In genomic region chr2:47165001-47165555, GRCh38 we compare ENCODE assay signal across 15 cellular contexts. TPM values are rescaled to one million over a fixed set of nuclear protein-coding genes. Genes with fewer than 3 reads are reported as not detected.
DNase-seq lines count a peak whose midpoint lies in the region; ATAC-seq, FAIRE-seq and TF ChIP-seq lines count a peak whose summit lies in the region.
"Had no signal": no experiment of that assay in that cellular context is flagged by ENCODE, and none has a peak within 500 bp of the region (broad histone marks: within the 10 kb centered on the region; RNA-seq: fewer than 3 reads in every experiment).

No MANE protein-coding gene starts in this region.

- H3K27ac ChIP-seq in HepG2 (ENCODE audit: extremely low read length, insufficient read depth, low read length) (no peak overlapping the region), right lobe of liver (no peak overlapping the region), SK-N-SH (ENCODE audit: low read depth in 2 of 2, low read length in 1 of 2) (peak overlapping the region; percentile 19 to 36; a peak in 3 of 4 replicates), fibroblast of lung (ENCODE audit: insufficient read depth, low read length) (peak overlapping the region; percentile 34)

- TF ChIP-seq POLR2A in HepG2 (IDR thresholded peaks at IDR 0.05; ENCODE audit: insufficient read depth in 1 of 2, low read depth in 2 of 2, low read length in 2 of 2) (no peak), right lobe of liver (IDR thresholded peaks at IDR 0.05) (no peak)

- BruUV-seq in HepG2 (replicated peaks; lab: Mats Ljungman, UMichigan), result TSS peak; percentile 14

- ATAC-seq in HepG2 (no peak), right lobe of liver (no peak)
- ATAC-seq: PC-3, sciatic nerve had no signal

- POLR2A ChIA-PET in HepG2 (lab: Yijun Ruan, JAX), result interaction anchor here (0.5 to 2.0 kb wide), 3 partner anchors 8 to 233 kb away, joined by 3 to 7 read pairs (median 4); no protein-coding TSS in a partner anchor
- POLR2A ChIA-PET in SK-N-SH (lab: Yijun Ruan, JAX), result interaction anchor here (0.6 to 2.1 kb wide), 2 partner anchors 9 to 180 kb away, joined by 6 to 9 read pairs; partner anchors contain the start of gene STPG4
- POLR2A ChIA-PET in activated CD4-positive, alpha-beta T cell treated with anti-CD3 and anti-CD28 coated beads, Interleukin-2, amount 10 ng/mL, durations not matched to agents 7 days and 5 days (lab: Charles Lee), result no interaction called here

- H3K4me1 ChIP-seq in HepG2 (ENCODE audit: insufficient read depth, low read length), result peaks cover 95% of the 10 kb centered on the region
- peaks cover 0 to 35% (median 10%) of the 10 kb centered on the region in 4 donors for H3K4me1 ChIP-seq in right lobe of liver
- peaks cover 12 to 20% of the 10 kb centered on the region in 2 experiments; a peak in 3 of 4 replicates for H3K4me1 ChIP-seq in SK-N-SH (ENCODE audit: control insufficient read depth in 1 of 2, insufficient read depth in 2 of 2, low read depth in 1 of 2, low read length in 1 of 2)
- H3K4me1 ChIP-seq in fibroblast of lung (ENCODE audit: control insufficient read depth, extremely low read depth, insufficient read depth, low read length), result peaks cover 16% of the 10 kb centered on the region

- H4K20me1 ChIP-seq in HepG2 (ENCODE audit: insufficient read depth, low read length) (peaks cover 80% of the 10 kb centered on the region), SK-N-SH (ENCODE audit: insufficient read depth) (peaks cover 95% of the 10 kb centered on the region), fibroblast of lung (ENCODE audit: control insufficient read depth, extremely low read depth, insufficient read depth, low read length) (peaks cover 7% of the 10 kb centered on the region)

- no peak for TF ChIP-seq CTCF in HepG2 (CRISPR knock-in tag; IDR thresholded peaks at IDR 0.05)
- no peak for TF ChIP-seq CTCF in right lobe of liver (IDR thresholded peaks at IDR 0.05)
- TF ChIP-seq CTCF in SK-N-SH (IDR thresholded peaks at IDR 0.05), result no peak
- no peak for TF ChIP-seq CTCF in fibroblast of lung (conservative IDR thresholded peaks at IDR 0.05 in 1 of 2, IDR thresholded peaks at IDR 0.05 in 1 of 2; ENCODE audit: low read depth in 1 of 2, low read length in 2 of 2)
- TF ChIP-seq CTCF in type B pancreatic cell (conservative IDR thresholded peaks at IDR 0.05), result no peak

- intact Hi-C loops in HepG2 (cut with micrococcal nuclease; ENCODE audit: unreplicated experiment), result loop anchor here (1.0 kb wide), 1 partner anchor 9 kb away; no protein-coding TSS in a partner anchor
- intact Hi-C loops in right lobe of liver (cut with DNase I), result no loop called here

- peaks cover 51% of the 10 kb centered on the region for H3K36me3 Mint-ChIP-seq in type B pancreatic cell
- H3K36me3 Mint-ChIP-seq in activated CD4-positive, alpha-beta T cell treated with anti-CD3 and anti-CD28 coated beads, Interleukin-2, amount 10 ng/mL, durations not matched to agents 7 days and 5 days (ENCODE audit: low read depth), result peaks cover 64% of the 10 kb centered on the region

- H3K79me2 ChIP-seq in HepG2 (ENCODE audit: insufficient read depth, low read length) (peaks cover 79% of the 10 kb centered on the region), SK-N-SH (ENCODE audit: insufficient read depth) (peaks cover 100% of the 10 kb centered on the region), fibroblast of lung (ENCODE audit: control insufficient read depth, insufficient read depth, low read length) (peaks cover 94% of the 10 kb centered on the region)

- H3K4me3 ChIP-seq in HepG2 (replicated peaks in 1 of 3; ENCODE audit: insufficient read depth in 1 of 3, low read depth in 2 of 3, low read length in 3 of 3) (no peak overlapping the region), right lobe of liver (no peak overlapping the region), SK-N-SH (ENCODE audit: low read depth in 2 of 2, low read length in 1 of 2) (no peak overlapping the region), fibroblast of lung (replicated peaks in 1 of 4; ENCODE audit: control extremely low read depth in 1 of 4, insufficient read depth in 1 of 4, low read depth in 3 of 4, low read length in 4 of 4) (no peak overlapping the region)

- H3K27me3 Mint-ChIP-seq in type B pancreatic cell, result no peaks in the 10 kb centered on the region
- no peaks in the 10 kb centered on the region for H3K27me3 Mint-ChIP-seq in activated CD4-positive, alpha-beta T cell treated with anti-CD3 and anti-CD28 coated beads, Interleukin-2, amount 10 ng/mL, durations not matched to agents 7 days and 5 days

- H2AFZ ChIP-seq in HepG2 (ENCODE audit: low read length), result no peak overlapping the region
- H2AFZ ChIP-seq in SK-N-SH (ENCODE audit: low read depth), result no peak overlapping the region
- no peak overlapping the region for H2AFZ ChIP-seq in fibroblast of lung (ENCODE audit: low read length)

- H3K9me3 ChIP-seq in HepG2 (ENCODE audit: low read length), result no peaks in the 10 kb centered on the region
- no peaks in the 10 kb centered on the region for H3K9me3 ChIP-seq in right lobe of liver
- H3K9me3 ChIP-seq in SK-N-SH, result no peaks in the 10 kb centered on the region
- H3K9me3 ChIP-seq in fibroblast of lung (ENCODE audit: control insufficient read depth, insufficient read depth, low read depth, low read length), result no peaks in the 10 kb centered on the region
- H3K9me3 ChIP-seq: BE2C had no signal

- H3K4me1 Mint-ChIP-seq in type B pancreatic cell (ENCODE audit: unreplicated experiment), result peaks cover 29% of the 10 kb centered on the region
- H3K4me1 Mint-ChIP-seq in activated CD4-positive, alpha-beta T cell treated with anti-CD3 and anti-CD28 coated beads, Interleukin-2, amount 10 ng/mL, durations not matched to agents 7 days and 5 days, result peaks cover 41% of the 10 kb centered on the region

- H3K36me3 ChIP-seq in HepG2 (replicated peaks in 1 of 2; ENCODE audit: control insufficient read depth in 1 of 2, insufficient read depth in 2 of 2, low read length in 2 of 2) (peaks cover 17 to 78% of the 10 kb centered on the region in 2 experiments), right lobe of liver (peaks cover 6 to 23% (median 11%) of the 10 kb centered on the region in 4 donors), SK-N-SH (replicated peaks in 1 of 2; ENCODE audit: control insufficient read depth in 1 of 2, insufficient read depth in 2 of 2, low read length in 1 of 2) (peaks cover 80 to 92% of the 10 kb centered on the region in 2 experiments), fibroblast of lung (ENCODE audit: control insufficient read depth, insufficient read depth, low read length) (peaks cover 17% of the 10 kb centered on the region)

- H3F3A ChIP-seq in SK-N-SH (replicated peaks; ENCODE audit: insufficient read depth), result peaks cover 83% of the 10 kb centered on the region

- CTCF ChIA-PET in HepG2 (lab: Yijun Ruan, JAX; ENCODE audit: low intra/inter-chr PET ratio, low total read pairs), result no interaction called here
- CTCF ChIA-PET in SK-N-SH (lab: Yijun Ruan, JAX), result interaction anchor here (0.6 to 2.0 kb wide), 5 partner anchors 93 to 248 kb away, joined by 3 to 6 read pairs (median 3); no protein-coding TSS in a partner anchor
- CTCF ChIA-PET in activated CD4-positive, alpha-beta T cell treated with anti-CD3 and anti-CD28 coated beads, Interleukin-2, amount 10 ng/mL, durations not matched to agents 7 days and 5 days (lab: Charles Lee), result interaction anchor here (0.6 to 1.9 kb wide), 2 partner anchors 10 to 41 kb away, joined by 3 to 5 read pairs; no protein-coding TSS in a partner anchor

- peak overlapping the region; percentile 9 for H3K27ac Mint-ChIP-seq in type B pancreatic cell
- no peak overlapping the region for H3K27ac Mint-ChIP-seq in activated CD4-positive, alpha-beta T cell treated with anti-CD3 and anti-CD28 coated beads, Interleukin-2, amount 10 ng/mL, durations not matched to agents 7 days and 5 days

- in situ Hi-C loops in HepG2 (cut with HindIII; ENCODE audit: extremely low pct_ligation_motif_present, low pct_unique_long_range_greater_than_20kb), result no loop called here

- H3K9ac ChIP-seq in HepG2 (ENCODE audit: insufficient read depth, low read depth, low read length) (no peak overlapping the region), SK-N-SH (no peak overlapping the region), fibroblast of lung (ENCODE audit: insufficient read depth, low read length) (no peak overlapping the region)

- no peak for FAIRE-seq in HepG2 (lab: Jason Lieb, UNC)

- TF ChIP-seq EP300 in HepG2 (IDR thresholded peaks at IDR 0.05; ENCODE audit: low read depth in 2 of 2, low read length in 2 of 2), result no peak
- TF ChIP-seq EP300 in HepG2 (CRISPR knock-in tag; IDR thresholded peaks at IDR 0.05; ENCODE audit: borderline replicate concordance), result no peak
- TF ChIP-seq EP300 in SK-N-SH (IDR thresholded peaks at IDR 0.05; ENCODE audit: borderline replicate concordance in 1 of 2, low read depth in 1 of 2, low read length in 1 of 2), result no peak

- no peaks in the 10 kb centered on the region for H3K9me2 ChIP-seq in SK-N-SH

- no peaks in the 10 kb centered on the region for H3K9me3 Mint-ChIP-seq in type B pancreatic cell
- H3K9me3 Mint-ChIP-seq in activated CD4-positive, alpha-beta T cell treated with anti-CD3 and anti-CD28 coated beads, Interleukin-2, amount 10 ng/mL, durations not matched to agents 7 days and 5 days, result no peaks in the 10 kb centered on the region

- H3K4me3 Mint-ChIP-seq in type B pancreatic cell, result peak overlapping the region; percentile 23
- no peak overlapping the region for H3K4me3 Mint-ChIP-seq in activated CD4-positive, alpha-beta T cell treated with anti-CD3 and anti-CD28 coated beads, Interleukin-2, amount 10 ng/mL, durations not matched to agents 7 days and 5 days

- DNase-seq in HepG2 (ENCODE audit: low spot score) (no peak), right lobe of liver (no peak), SK-N-SH (no peak), fibroblast of lung (ENCODE audit: low read depth in 2 of 2) (peak in 1 of 2 donors; percentile 20), type B pancreatic cell (ENCODE audit: extremely low spot score, unreplicated experiment) (no peak), UCSD-AML1 (lab: John Stamatoyannopoulos, UW; ENCODE audit: unreplicated experiment) (no peak), inferior parietal cortex (ENCODE audit: extremely low spot score) (no peak)
- DNase-seq in activated CD4-positive, alpha-beta T cell treated with anti-CD3 and anti-CD28 coated beads, Interleukin-2, amount 10 ng/mL, durations not matched to agents 7 days and 5 days, result no peak
- DNase-seq: aorta, BE2C, H7, NCI-H510A, PC-3, T1000 had no signal

- H3K27me3 ChIP-seq in HepG2 (ENCODE audit: control insufficient read depth in 1 of 2, insufficient read depth in 2 of 2, low read length in 2 of 2) (no peaks in the 10 kb centered on the region), right lobe of liver (no peaks in the 10 kb centered on the region), SK-N-SH (ENCODE audit: insufficient read depth) (no peaks in the 10 kb centered on the region), fibroblast of lung (ENCODE audit: control insufficient read depth, insufficient read depth, low read length) (no peaks in the 10 kb centered on the region)
- H3K27me3 ChIP-seq: BE2C had no signal

- TF ChIP-seq RAD21 in HepG2 (CRISPR knock-in tag; IDR thresholded peaks at IDR 0.05) (no peak), SK-N-SH (IDR thresholded peaks at IDR 0.05; ENCODE audit: low read length) (no peak)

- H3K4me2 ChIP-seq in HepG2 (ENCODE audit: low read depth, low read length) (no peak overlapping the region), SK-N-SH (no peak overlapping the region), fibroblast of lung (ENCODE audit: extremely low read depth, insufficient read depth, low read length) (no peak overlapping the region)

RNA-seq across cellular contexts. Expression of gene STPG4, which starts 10.0 kb away (rescaled TPM):
- total RNA-seq in HepG2 (2016; rRNA removed; fragmentation: Illumina TruSeq; extraction: Trizol) (0.15 TPM in 2 replicates), right lobe of liver (not detected), fibroblast of lung (0.26 and 0.33 TPM in 2 replicates), type B pancreatic cell (ENCODE audit: low replicate concordance) (0.36 TPM in 1 of 2 replicates, not detected in the other)
- total RNA-seq in HepG2 (2016; cell fraction: cytosol; rRNA removed; fragmentation: Illumina TruSeq; extraction: Trizol; ENCODE audit: low read depth), result 0.53 and 1.1 TPM in 2 replicates
- total RNA-seq in HepG2 (2016; cell fraction: insoluble cytoplasmic fraction; rRNA removed; fragmentation: Illumina TruSeq; extraction: Trizol), result 0.28 TPM in 1 of 2 replicates, not detected in the other
- total RNA-seq in HepG2 (2016; cell fraction: membrane; rRNA removed; fragmentation: Illumina TruSeq; extraction: Trizol), result 0.34 and 0.71 TPM in 2 replicates
- total RNA-seq in HepG2 (2016; cell fraction: nucleus; rRNA removed; fragmentation: Illumina TruSeq; extraction: Trizol), result 0.41 and 0.75 TPM in 2 replicates
- polyA plus RNA-seq in HepG2 (2011; rRNA removed) (0.11 and 0.20 TPM in 2 replicates), SK-N-SH (2012; rRNA removed) (0.20 and 0.21 TPM in 2 replicates), fibroblast of lung (0.05 TPM in 1 of 2 replicates, not detected in the other)
- not detected in 2 replicates for polyA plus RNA-seq in HepG2 (2011; cell fraction: cytosol; rRNA removed)
- polyA plus RNA-seq in HepG2 (2011; cell fraction: nucleus; rRNA removed), result 0.19 and 0.80 TPM in 2 replicates
- polyA plus RNA-seq in HepG2 (2012), result 0.17 and 0.27 TPM in 2 replicates
- not detected in 2 replicates for polyA plus RNA-seq in HepG2 (2016; cell fraction: cytosol; fragmentation: Illumina TruSeq; extraction: Trizol; ENCODE audit: low read depth)
- not detected in 2 replicates for polyA plus RNA-seq in HepG2 (2016; cell fraction: insoluble cytoplasmic fraction; fragmentation: Illumina TruSeq; extraction: Trizol; ENCODE audit: low read depth)
- polyA plus RNA-seq in HepG2 (2016; cell fraction: membrane; fragmentation: Illumina TruSeq; extraction: Trizol; ENCODE audit: low read depth), result not detected in 2 replicates
- polyA plus RNA-seq in HepG2 (2016; cell fraction: nucleus; fragmentation: Illumina TruSeq; extraction: Trizol; ENCODE audit: insufficient read depth, low read depth), result not detected in 2 replicates
- polyA minus RNA-seq in HepG2 (2011; rRNA and poly(A)+ RNA removed; ENCODE audit: low replicate concordance), result 0.23 and 0.32 TPM in 2 replicates
- not detected in 2 replicates for polyA minus RNA-seq in HepG2 (2011; cell fraction: cytosol; rRNA and poly(A)+ RNA removed)
- 1.5 and 2.6 TPM in 2 replicates for polyA minus RNA-seq in HepG2 (2011; cell fraction: nucleus; rRNA and poly(A)+ RNA removed)
- polyA plus RNA-seq in SK-N-SH (2012; cell fraction: cytosol; rRNA removed), result 0.08 and 0.12 TPM in 2 replicates
- polyA plus RNA-seq in SK-N-SH (2012; cell fraction: nucleus; rRNA removed), result 0.54 and 0.77 TPM in 2 replicates
- polyA plus RNA-seq in fibroblast of lung (2012), result not detected in 2 replicates
- 2.9 TPM in 1 of 2 replicates, not detected in the other for polyA minus RNA-seq in fibroblast of lung (ENCODE audit: low replicate concordance)
- total RNA-seq in activated CD4-positive, alpha-beta T cell treated with anti-CD3 and anti-CD28 coated beads, Interleukin-2, amount 10 ng/mL, durations not matched to agents 7 days and 5 days, result under 1 TPM; 0.44 to 0.64 TPM
- total RNA-seq: H7 had no signal

RNA-seq across cellular contexts. Expression of gene CALM2, which starts 11.2 kb away (rescaled TPM):
- total RNA-seq in HepG2 (2016; rRNA removed; fragmentation: Illumina TruSeq; extraction: Trizol), result 1,135 and 1,941 TPM in 2 replicates
- 204 and 218 TPM in 2 replicates for total RNA-seq in HepG2 (2016; cell fraction: cytosol; rRNA removed; fragmentation: Illumina TruSeq; extraction: Trizol; ENCODE audit: low read depth)
- 1,133 and 2,031 TPM in 2 replicates for total RNA-seq in HepG2 (2016; cell fraction: insoluble cytoplasmic fraction; rRNA removed; fragmentation: Illumina TruSeq; extraction: Trizol)
- 342 and 376 TPM in 2 replicates for total RNA-seq in HepG2 (2016; cell fraction: membrane; rRNA removed; fragmentation: Illumina TruSeq; extraction: Trizol)
- total RNA-seq in HepG2 (2016; cell fraction: nucleus; rRNA removed; fragmentation: Illumina TruSeq; extraction: Trizol), result 391 and 398 TPM in 2 replicates
- 199 and 375 TPM in 2 replicates for polyA plus RNA-seq in HepG2 (2011; rRNA removed)
- polyA plus RNA-seq in HepG2 (2011; cell fraction: cytosol; rRNA removed), result 180 and 322 TPM in 2 replicates
- polyA plus RNA-seq in HepG2 (2011; cell fraction: nucleus; rRNA removed), result 56.5 and 80.7 TPM in 2 replicates
- polyA plus RNA-seq in HepG2 (2012), result 523 and 688 TPM in 2 replicates
- polyA plus RNA-seq in HepG2 (2016; cell fraction: cytosol; fragmentation: Illumina TruSeq; extraction: Trizol; ENCODE audit: low read depth), result 147 and 158 TPM in 2 replicates
- 1,845 and 2,024 TPM in 2 replicates for polyA plus RNA-seq in HepG2 (2016; cell fraction: insoluble cytoplasmic fraction; fragmentation: Illumina TruSeq; extraction: Trizol; ENCODE audit: low read depth)
- 291 and 300 TPM in 2 replicates for polyA plus RNA-seq in HepG2 (2016; cell fraction: membrane; fragmentation: Illumina TruSeq; extraction: Trizol; ENCODE audit: low read depth)
- 648 and 664 TPM in 2 replicates for polyA plus RNA-seq in HepG2 (2016; cell fraction: nucleus; fragmentation: Illumina TruSeq; extraction: Trizol; ENCODE audit: insufficient read depth, low read depth)
- polyA minus RNA-seq in HepG2 (2011; rRNA and poly(A)+ RNA removed; ENCODE audit: low replicate concordance), result 41.7 and 64.0 TPM in 2 replicates
- polyA minus RNA-seq in HepG2 (2011; cell fraction: cytosol; rRNA and poly(A)+ RNA removed), result 133 and 146 TPM in 2 replicates
- 169 and 178 TPM in 2 replicates for polyA minus RNA-seq in HepG2 (2011; cell fraction: nucleus; rRNA and poly(A)+ RNA removed)
- 100 to 1,000 TPM; 130 to 301 (median 227) TPM for total RNA-seq in right lobe of liver
- 401 and 491 TPM in 2 replicates for polyA plus RNA-seq in SK-N-SH (2012; rRNA removed)
- 795 and 1,236 TPM in 2 replicates for polyA plus RNA-seq in SK-N-SH (2012; cell fraction: cytosol; rRNA removed)
- 77.3 and 188 TPM in 2 replicates for polyA plus RNA-seq in SK-N-SH (2012; cell fraction: nucleus; rRNA removed)
- total RNA-seq in fibroblast of lung, result 595 and 948 TPM in 2 replicates
- 2,264 and 2,853 TPM in 2 replicates for polyA plus RNA-seq in fibroblast of lung
- polyA plus RNA-seq in fibroblast of lung (2012), result 1,302 and 1,737 TPM in 2 replicates
- polyA minus RNA-seq in fibroblast of lung (ENCODE audit: low replicate concordance), result 42.0 and 56.5 TPM in 2 replicates
- total RNA-seq in type B pancreatic cell (ENCODE audit: low replicate concordance), result 463 and 627 TPM in 2 replicates
- total RNA-seq in activated CD4-positive, alpha-beta T cell treated with anti-CD3 and anti-CD28 coated beads, Interleukin-2, amount 10 ng/mL, durations not matched to agents 7 days and 5 days, result 100 to 1,000 TPM; 476 to 478 TPM

Comparison
In these comparisons a context has a peak if more than half of its experiments do, and no peak if none do; other contexts are left out.
1. H3K27ac ChIP-seq: peak in SK-N-SH (2 of 2) and fibroblast of lung (single experiment); none in HepG2 (single experiment) and right lobe of liver (0 of 3).
2. Of the 25 proteins assayed by ChIP-seq in both HepG2 and SK-N-SH: peak only in HepG2: POLR2AphosphoS5; only in SK-N-SH: FOSL2, JUND, PBX3 and TCF12; in both: none; in neither: 20.